Comparison of ENCODE assay signal across 1 cellular context in the genomic region with DNA sequence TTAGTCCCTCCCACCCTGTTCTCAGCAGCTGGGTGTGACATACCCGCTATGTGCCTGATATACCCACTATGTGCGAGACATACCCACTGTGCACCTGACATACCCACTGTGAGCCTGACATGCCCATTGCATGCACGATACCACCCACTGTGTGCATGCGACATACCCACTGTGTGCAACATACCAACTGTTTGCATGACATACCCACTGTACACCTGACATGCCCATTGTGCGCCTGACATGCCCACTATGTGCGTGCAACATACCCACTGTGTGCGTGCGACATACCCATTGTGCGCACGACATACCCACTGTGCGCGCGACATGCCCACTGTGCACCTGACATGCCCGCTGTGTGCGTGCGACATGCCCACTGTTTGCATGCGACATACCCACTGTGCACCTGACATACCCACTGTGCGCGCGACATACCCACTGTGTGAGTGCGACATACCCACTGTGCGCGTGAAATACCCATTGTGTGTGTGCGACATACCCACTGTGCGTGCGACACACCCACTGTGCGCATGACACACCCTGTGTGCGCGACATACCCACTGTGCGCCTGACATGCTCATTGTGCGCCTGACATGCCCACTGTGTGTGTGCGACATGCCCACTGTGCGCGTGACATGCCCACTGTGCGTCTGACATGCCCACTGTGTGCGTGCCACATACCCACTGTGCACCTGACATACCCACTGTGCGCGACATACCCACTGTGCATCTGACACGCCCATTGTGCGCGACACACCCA.
TF ChIP-seq lines count a peak whose summit lies in the region.

No MANE protein-coding gene starts in this region.

TF ChIP-seq in H1, 55 proteins besides CTCF, POLR2A, EP300 and RAD21:
- TF ChIP-seq POU5F1 (IDR thresholded peaks at IDR 0.05; ENCODE audit: low read depth, low read length) (no peak), RNF2 (IDR thresholded peaks at IDR 0.05; ENCODE audit: borderline replicate concordance, low read depth, low read length, missing control alignments, poor library complexity, severe bottlenecking) (no peak), HDAC6 (IDR thresholded peaks at IDR 0.05; ENCODE audit: low read depth, low read length) (no peak), SUZ12 (IDR thresholded peaks at IDR 0.05; ENCODE audit: low read length) (no peak), CBX5 (IDR thresholded peaks at IDR 0.05; ENCODE audit: low read depth, low read length) (no peak), KDM5A (IDR thresholded peaks at IDR 0.05; ENCODE audit: low read length) (no peak), CBX8 (IDR thresholded peaks at IDR 0.05; ENCODE audit: borderline replicate concordance, low read depth, low read length) (no peak), SP1 (IDR thresholded peaks at IDR 0.05; ENCODE audit: low read depth, low read length) (no peak), RBBP5 (IDR thresholded peaks at IDR 0.05; ENCODE audit: borderline replicate concordance, low read depth, low read length) (no peak), KDM4A (IDR thresholded peaks at IDR 0.05; ENCODE audit: low read depth, low read length, severe bottlenecking) (no peak), JUND (IDR thresholded peaks at IDR 0.05; ENCODE audit: low read length) (no peak), POLR2AphosphoS5 (IDR thresholded peaks at IDR 0.05; ENCODE audit: low read depth, low read length) (no peak), HDAC2 (IDR thresholded peaks at IDR 0.05; ENCODE audit: borderline replicate concordance in 1 of 2, low read depth in 2 of 2, low read length in 2 of 2) (no peak), SP2 (IDR thresholded peaks at IDR 0.05; ENCODE audit: low read length) (no peak), TBP (IDR thresholded peaks at IDR 0.05; ENCODE audit: low read depth, low read length) (no peak), CHD1 (IDR thresholded peaks at IDR 0.05; ENCODE audit: low read depth, low read length) (no peak)
- TF ChIP-seq, protein P1, sequence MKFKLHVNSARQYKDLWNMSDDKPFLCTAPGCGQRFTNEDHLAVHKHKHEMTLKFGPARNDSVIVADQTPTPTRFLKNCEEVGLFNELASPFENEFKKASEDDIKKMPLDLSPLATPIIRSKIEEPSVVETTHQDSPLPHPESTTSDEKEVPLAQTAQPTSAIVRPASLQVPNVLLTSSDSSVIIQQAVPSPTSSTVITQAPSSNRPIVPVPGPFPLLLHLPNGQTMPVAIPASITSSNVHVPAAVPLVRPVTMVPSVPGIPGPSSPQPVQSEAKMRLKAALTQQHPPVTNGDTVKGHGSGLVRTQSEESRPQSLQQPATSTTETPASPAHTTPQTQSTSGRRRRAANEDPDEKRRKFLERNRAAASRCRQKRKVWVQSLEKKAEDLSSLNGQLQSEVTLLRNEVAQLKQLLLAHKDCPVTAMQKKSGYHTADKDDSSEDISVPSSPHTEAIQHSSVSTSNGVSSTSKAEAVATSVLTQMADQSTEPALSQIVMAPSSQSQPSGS (IDR thresholded peaks at IDR 0.05; ENCODE audit: low read length) = no peak
- TF ChIP-seq, protein P2, sequence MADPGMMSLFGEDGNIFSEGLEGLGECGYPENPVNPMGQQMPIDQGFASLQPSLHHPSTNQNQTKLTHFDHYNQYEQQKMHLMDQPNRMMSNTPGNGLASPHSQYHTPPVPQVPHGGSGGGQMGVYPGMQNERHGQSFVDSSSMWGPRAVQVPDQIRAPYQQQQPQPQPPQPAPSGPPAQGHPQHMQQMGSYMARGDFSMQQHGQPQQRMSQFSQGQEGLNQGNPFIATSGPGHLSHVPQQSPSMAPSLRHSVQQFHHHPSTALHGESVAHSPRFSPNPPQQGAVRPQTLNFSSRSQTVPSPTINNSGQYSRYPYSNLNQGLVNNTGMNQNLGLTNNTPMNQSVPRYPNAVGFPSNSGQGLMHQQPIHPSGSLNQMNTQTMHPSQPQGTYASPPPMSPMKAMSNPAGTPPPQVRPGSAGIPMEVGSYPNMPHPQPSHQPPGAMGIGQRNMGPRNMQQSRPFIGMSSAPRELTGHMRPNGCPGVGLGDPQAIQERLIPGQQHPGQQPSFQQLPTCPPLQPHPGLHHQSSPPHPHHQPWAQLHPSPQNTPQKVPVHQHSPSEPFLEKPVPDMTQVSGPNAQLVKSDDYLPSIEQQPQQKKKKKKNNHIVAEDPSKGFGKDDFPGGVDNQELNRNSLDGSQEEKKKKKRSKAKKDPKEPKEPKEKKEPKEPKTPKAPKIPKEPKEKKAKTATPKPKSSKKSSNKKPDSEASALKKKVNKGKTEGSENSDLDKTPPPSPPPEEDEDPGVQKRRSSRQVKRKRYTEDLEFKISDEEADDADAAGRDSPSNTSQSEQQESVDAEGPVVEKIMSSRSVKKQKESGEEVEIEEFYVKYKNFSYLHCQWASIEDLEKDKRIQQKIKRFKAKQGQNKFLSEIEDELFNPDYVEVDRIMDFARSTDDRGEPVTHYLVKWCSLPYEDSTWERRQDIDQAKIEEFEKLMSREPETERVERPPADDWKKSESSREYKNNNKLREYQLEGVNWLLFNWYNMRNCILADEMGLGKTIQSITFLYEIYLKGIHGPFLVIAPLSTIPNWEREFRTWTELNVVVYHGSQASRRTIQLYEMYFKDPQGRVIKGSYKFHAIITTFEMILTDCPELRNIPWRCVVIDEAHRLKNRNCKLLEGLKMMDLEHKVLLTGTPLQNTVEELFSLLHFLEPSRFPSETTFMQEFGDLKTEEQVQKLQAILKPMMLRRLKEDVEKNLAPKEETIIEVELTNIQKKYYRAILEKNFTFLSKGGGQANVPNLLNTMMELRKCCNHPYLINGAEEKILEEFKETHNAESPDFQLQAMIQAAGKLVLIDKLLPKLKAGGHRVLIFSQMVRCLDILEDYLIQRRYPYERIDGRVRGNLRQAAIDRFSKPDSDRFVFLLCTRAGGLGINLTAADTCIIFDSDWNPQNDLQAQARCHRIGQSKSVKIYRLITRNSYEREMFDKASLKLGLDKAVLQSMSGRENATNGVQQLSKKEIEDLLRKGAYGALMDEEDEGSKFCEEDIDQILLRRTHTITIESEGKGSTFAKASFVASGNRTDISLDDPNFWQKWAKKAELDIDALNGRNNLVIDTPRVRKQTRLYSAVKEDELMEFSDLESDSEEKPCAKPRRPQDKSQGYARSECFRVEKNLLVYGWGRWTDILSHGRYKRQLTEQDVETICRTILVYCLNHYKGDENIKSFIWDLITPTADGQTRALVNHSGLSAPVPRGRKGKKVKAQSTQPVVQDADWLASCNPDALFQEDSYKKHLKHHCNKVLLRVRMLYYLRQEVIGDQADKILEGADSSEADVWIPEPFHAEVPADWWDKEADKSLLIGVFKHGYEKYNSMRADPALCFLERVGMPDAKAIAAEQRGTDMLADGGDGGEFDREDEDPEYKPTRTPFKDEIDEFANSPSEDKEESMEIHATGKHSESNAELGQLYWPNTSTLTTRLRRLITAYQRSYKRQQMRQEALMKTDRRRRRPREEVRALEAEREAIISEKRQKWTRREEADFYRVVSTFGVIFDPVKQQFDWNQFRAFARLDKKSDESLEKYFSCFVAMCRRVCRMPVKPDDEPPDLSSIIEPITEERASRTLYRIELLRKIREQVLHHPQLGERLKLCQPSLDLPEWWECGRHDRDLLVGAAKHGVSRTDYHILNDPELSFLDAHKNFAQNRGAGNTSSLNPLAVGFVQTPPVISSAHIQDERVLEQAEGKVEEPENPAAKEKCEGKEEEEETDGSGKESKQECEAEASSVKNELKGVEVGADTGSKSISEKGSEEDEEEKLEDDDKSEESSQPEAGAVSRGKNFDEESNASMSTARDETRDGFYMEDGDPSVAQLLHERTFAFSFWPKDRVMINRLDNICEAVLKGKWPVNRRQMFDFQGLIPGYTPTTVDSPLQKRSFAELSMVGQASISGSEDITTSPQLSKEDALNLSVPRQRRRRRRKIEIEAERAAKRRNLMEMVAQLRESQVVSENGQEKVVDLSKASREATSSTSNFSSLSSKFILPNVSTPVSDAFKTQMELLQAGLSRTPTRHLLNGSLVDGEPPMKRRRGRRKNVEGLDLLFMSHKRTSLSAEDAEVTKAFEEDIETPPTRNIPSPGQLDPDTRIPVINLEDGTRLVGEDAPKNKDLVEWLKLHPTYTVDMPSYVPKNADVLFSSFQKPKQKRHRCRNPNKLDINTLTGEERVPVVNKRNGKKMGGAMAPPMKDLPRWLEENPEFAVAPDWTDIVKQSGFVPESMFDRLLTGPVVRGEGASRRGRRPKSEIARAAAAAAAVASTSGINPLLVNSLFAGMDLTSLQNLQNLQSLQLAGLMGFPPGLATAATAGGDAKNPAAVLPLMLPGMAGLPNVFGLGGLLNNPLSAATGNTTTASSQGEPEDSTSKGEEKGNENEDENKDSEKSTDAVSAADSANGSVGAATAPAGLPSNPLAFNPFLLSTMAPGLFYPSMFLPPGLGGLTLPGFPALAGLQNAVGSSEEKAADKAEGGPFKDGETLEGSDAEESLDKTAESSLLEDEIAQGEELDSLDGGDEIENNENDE (IDR thresholded peaks at IDR 0.05; ENCODE audit: insufficient replicate concordance, low read length) = no peak
- TF ChIP-seq, protein P3, sequence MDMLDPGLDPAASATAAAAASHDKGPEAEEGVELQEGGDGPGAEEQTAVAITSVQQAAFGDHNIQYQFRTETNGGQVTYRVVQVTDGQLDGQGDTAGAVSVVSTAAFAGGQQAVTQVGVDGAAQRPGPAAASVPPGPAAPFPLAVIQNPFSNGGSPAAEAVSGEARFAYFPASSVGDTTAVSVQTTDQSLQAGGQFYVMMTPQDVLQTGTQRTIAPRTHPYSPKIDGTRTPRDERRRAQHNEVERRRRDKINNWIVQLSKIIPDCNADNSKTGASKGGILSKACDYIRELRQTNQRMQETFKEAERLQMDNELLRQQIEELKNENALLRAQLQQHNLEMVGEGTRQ (IDR thresholded peaks at IDR 0.05; ENCODE audit: low read length) = no peak
- TF ChIP-seq, protein P4, sequence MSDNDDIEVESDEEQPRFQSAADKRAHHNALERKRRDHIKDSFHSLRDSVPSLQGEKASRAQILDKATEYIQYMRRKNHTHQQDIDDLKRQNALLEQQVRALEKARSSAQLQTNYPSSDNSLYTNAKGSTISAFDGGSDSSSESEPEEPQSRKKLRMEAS (IDR thresholded peaks at IDR 0.05) = no peak
